In the genomic region with DNA sequence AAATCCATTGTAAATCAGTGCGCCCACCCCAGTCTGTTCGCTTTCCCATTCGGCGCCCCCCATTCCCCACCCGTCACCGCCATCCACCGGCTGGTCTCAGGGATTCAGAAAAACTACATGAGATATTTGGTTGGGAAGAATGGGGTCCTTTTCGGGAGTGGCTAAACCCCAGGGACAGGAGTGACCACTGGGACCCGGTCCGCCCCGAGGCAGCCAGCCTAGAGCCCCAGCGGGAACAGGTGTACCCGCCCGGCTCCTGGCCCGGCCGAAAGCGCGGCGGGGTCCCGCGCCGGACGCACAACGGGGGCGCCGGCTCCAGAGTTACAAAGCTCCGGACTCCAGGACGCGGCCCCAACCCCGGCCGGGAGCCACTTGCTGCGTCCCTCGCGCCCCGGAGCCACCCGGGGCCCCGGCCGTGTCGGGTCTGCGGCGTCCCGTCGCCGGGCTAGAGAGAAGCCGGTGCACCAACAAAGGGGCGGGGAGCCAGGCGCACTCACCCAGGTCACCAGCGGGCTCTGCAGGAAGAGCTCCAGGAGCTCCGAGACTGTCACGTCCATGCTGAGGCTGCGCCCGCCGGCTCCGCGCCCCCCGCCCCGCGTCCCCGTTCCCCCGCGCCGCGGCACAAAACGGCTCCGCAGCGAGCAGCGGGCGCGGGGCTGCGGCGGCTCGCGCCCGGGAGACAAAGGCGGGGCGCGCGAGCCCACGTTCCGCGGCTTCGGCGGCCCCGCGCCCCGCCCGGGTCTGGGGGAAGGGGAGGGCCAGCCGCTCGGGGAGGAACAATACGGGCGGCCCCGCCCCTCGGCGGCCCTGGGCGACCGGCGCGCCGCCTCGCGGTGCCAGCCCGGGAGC, we compare ENCODE assay signal across 1 cellular context.
TF ChIP-seq lines count a peak whose summit lies in the region.

A gene with protein sequence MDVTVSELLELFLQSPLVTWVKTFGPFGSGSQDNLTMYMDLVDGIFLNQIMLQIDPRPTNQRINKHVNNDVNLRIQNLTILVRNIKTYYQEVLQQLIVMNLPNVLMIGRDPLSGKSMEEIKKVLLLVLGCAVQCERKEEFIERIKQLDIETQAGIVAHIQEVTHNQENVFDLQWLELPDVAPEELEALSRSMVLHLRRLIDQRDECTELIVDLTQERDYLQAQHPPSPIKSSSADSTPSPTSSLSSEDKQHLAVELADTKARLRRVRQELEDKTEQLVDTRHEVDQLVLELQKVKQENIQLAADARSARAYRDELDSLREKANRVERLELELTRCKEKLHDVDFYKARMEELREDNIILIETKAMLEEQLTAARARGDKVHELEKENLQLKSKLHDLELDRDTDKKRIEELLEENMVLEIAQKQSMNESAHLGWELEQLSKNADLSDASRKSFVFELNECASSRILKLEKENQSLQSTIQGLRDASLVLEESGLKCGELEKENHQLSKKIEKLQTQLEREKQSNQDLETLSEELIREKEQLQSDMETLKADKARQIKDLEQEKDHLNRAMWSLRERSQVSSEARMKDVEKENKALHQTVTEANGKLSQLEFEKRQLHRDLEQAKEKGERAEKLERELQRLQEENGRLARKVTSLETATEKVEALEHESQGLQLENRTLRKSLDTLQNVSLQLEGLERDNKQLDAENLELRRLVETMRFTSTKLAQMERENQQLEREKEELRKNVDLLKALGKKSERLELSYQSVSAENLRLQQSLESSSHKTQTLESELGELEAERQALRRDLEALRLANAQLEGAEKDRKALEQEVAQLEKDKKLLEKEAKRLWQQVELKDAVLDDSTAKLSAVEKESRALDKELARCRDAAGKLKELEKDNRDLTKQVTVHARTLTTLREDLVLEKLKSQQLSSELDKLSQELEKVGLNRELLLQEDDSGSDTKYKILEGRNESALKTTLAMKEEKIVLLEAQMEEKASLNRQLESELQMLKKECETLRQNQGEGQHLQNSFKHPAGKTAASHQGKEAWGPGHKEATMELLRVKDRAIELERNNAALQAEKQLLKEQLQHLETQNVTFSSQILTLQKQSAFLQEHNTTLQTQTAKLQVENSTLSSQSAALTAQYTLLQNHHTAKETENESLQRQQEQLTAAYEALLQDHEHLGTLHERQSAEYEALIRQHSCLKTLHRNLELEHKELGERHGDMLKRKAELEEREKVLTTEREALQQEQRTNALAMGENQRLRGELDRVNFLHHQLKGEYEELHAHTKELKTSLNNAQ (N-terminal part only) (minus strand): TSS at position 687 of the 849 bp plus-strand sequence. CDS start 130 bp downstream, at position 557.

TF ChIP-seq in HepG2, 621 proteins besides CTCF, POLR2A, EP300 and RAD21 (continued from another document):
- TF ChIP-seq, protein P1, sequence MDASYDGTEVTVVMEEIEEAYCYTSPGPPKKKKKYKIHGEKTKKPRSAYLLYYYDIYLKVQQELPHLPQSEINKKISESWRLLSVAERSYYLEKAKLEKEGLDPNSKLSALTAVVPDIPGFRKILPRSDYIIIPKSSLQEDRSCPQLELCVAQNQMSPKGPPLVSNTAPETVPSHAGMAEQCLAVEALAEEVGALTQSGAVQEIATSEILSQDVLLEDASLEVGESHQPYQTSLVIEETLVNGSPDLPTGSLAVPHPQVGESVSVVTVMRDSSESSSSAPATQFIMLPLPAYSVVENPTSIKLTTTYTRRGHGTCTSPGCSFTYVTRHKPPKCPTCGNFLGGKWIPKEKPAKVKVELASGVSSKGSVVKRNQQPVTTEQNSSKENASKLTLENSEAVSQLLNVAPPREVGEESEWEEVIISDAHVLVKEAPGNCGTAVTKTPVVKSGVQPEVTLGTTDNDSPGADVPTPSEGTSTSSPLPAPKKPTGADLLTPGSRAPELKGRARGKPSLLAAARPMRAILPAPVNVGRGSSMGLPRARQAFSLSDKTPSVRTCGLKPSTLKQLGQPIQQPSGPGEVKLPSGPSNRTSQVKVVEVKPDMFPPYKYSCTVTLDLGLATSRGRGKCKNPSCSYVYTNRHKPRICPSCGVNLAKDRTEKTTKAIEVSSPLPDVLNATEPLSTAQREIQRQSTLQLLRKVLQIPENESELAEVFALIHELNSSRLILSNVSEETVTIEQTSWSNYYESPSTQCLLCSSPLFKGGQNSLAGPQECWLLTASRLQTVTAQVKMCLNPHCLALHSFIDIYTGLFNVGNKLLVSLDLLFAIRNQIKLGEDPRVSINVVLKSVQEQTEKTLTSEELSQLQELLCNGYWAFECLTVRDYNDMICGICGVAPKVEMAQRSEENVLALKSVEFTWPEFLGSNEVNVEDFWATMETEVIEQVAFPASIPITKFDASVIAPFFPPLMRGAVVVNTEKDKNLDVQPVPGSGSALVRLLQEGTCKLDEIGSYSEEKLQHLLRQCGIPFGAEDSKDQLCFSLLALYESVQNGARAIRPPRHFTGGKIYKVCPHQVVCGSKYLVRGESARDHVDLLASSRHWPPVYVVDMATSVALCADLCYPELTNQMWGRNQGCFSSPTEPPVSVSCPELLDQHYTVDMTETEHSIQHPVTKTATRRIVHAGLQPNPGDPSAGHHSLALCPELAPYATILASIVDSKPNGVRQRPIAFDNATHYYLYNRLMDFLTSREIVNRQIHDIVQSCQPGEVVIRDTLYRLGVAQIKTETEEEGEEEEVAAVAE (CRISPR knock-in tag; IDR thresholded peaks at IDR 0.05; ENCODE audit: borderline replicate concordance) = no peak
- TF ChIP-seq ELF3 (CRISPR knock-in tag; IDR thresholded peaks at IDR 0.05) = 0 out of 2 replicates have a peak, but pooled peaks have one; percentile 6
- no peak for TF ChIP-seq MAFG (CRISPR knock-in tag; IDR thresholded peaks at IDR 0.05)
- TF ChIP-seq ZSCAN31 (CRISPR knock-in tag; IDR thresholded peaks at IDR 0.05; ENCODE audit: low read depth) = peak; percentile 0; the same call in 1 of the 2 replicates
- no peak for TF ChIP-seq ZNF652 (CRISPR knock-in tag; IDR thresholded peaks at IDR 0.05; ENCODE audit: borderline replicate concordance, low read depth)
- TF ChIP-seq SNAPC2 (CRISPR knock-in tag; IDR thresholded peaks at IDR 0.05) = no peak
- TF ChIP-seq KLF12 (CRISPR knock-in tag; IDR thresholded peaks at IDR 0.05; ENCODE audit: borderline replicate concordance) = 0 out of 2 replicates have a peak, but pooled peaks have one; percentile 20
- peak; percentile 15; the same call in 1 of the 2 replicates for TF ChIP-seq GABPB1 (CRISPR knock-in tag; IDR thresholded peaks at IDR 0.05)
- 0 out of 2 replicates have a peak, but pooled peaks have one; percentile 9 for TF ChIP-seq PHF21A (CRISPR knock-in tag; IDR thresholded peaks at IDR 0.05)
- no peak for TF ChIP-seq FOXA1 (IDR thresholded peaks at IDR 0.05)
- no peak for TF ChIP-seq FOXA1 (CRISPR knock-in tag; IDR thresholded peaks at IDR 0.05)
